ENCODE assay signal across 17 cellular contexts in genomic region chr2:149747456-149747855, GRCh38.
"Had no signal": no experiment of that assay in that cellular context is flagged by ENCODE, and none has a peak within 500 bp of the region (broad histone marks: within the 10 kb centered on the region; RNA-seq: fewer than 3 reads in every experiment).

No MANE protein-coding gene starts in this region.

- H3K9me3 ChIP-seq: colonic mucosa, esophagus squamous epithelium, prostate gland, right lobe of liver, stomach, testis, upper lobe of right lung had no signal

- H3K9me3 Mint-ChIP-seq: activated naive CD8-positive, alpha-beta T cell treated with anti-CD3 and anti-CD28 coated beads for 36 hours; activated T-helper 1 cell treated with anti-CD3 and anti-CD28 coated beads, Interleukin-12 subunit alpha, Interleukin-12 subunit beta, Interleukin-2, Interleukin-4 antibody, amounts not matched to agents 30 ng/mL and 10 ng/mL and 1 ng/mL, durations not matched to agents 14 hours and 24 hours and 36 hours; T-cell had no signal

- ATAC-seq: right lobe of liver, T-cell, upper lobe of right lung had no signal

- DNase-seq: activated CD4-positive, CD25-positive, alpha-beta regulatory T cell treated with anti-CD3 and anti-CD28 coated beads, Interleukin-2, amount 50 U/mL, for 72 hours; activated naive CD8-positive, alpha-beta T cell treated with anti-CD3 and anti-CD28 coated beads for 36 hours; anterior cingulate cortex; caudate nucleus; colonic mucosa; esophagus squamous epithelium; foreskin melanocyte; head of caudate nucleus; right lobe of liver; stimulated activated CD4-positive, alpha-beta T cell treated with anti-CD3 and anti-CD28 coated beads, Interleukin-2, amount 100 ng/mL, for 24 hours; stomach; T-cell; T-helper 9 cell; testis; upper lobe of right lung had no signal

- H3K4me1 Mint-ChIP-seq: activated naive CD8-positive, alpha-beta T cell treated with anti-CD3 and anti-CD28 coated beads for 36 hours; T-cell had no signal

- H3K4me1 ChIP-seq: colonic mucosa, esophagus squamous epithelium, prostate gland had no signal

- H3K4me3 ChIP-seq: colonic mucosa, esophagus squamous epithelium, prostate gland, right lobe of liver, stomach, testis, upper lobe of right lung had no signal

- H3K27me3 ChIP-seq: colonic mucosa, esophagus squamous epithelium, right lobe of liver, stomach, testis, upper lobe of right lung had no signal

- H3K27ac Mint-ChIP-seq: activated naive CD8-positive, alpha-beta T cell treated with anti-CD3 and anti-CD28 coated beads for 36 hours; activated T-helper 1 cell treated with anti-CD3 and anti-CD28 coated beads, Interleukin-12 subunit alpha, Interleukin-12 subunit beta, Interleukin-2, Interleukin-4 antibody, amounts not matched to agents 30 ng/mL and 10 ng/mL and 1 ng/mL, durations not matched to agents 14 hours and 24 hours and 36 hours; T-cell had no signal

- H3K36me3 ChIP-seq: colonic mucosa, esophagus squamous epithelium, prostate gland, right lobe of liver, stomach, upper lobe of right lung had no signal

- H3K27ac ChIP-seq: colonic mucosa, esophagus squamous epithelium, prostate gland, right lobe of liver, stomach, testis, upper lobe of right lung had no signal

- H3K36me3 Mint-ChIP-seq: activated naive CD8-positive, alpha-beta T cell treated with anti-CD3 and anti-CD28 coated beads for 36 hours; T-cell had no signal

- H3K27me3 Mint-ChIP-seq: T-cell had no signal

- H3K4me3 Mint-ChIP-seq: activated naive CD8-positive, alpha-beta T cell treated with anti-CD3 and anti-CD28 coated beads for 36 hours; activated T-helper 1 cell treated with anti-CD3 and anti-CD28 coated beads, Interleukin-12 subunit alpha, Interleukin-12 subunit beta, Interleukin-2, Interleukin-4 antibody, amounts not matched to agents 30 ng/mL and 10 ng/mL and 1 ng/mL, durations not matched to agents 14 hours and 24 hours and 36 hours; T-cell had no signal
